ENCODE assay signal across 15 cellular contexts in genomic region chr11:11567862-11568650, GRCh38. TPM values are rescaled to one million over a fixed set of nuclear protein-coding genes. Genes with fewer than 3 reads are reported as not detected.
DNase-seq lines count a peak whose midpoint lies in the region; ATAC-seq and TF ChIP-seq lines count a peak whose summit lies in the region.
"Had no signal": no experiment of that assay in that cellular context is flagged by ENCODE, and none has a peak within 500 bp of the region (broad histone marks: within the 10 kb centered on the region; RNA-seq: fewer than 3 reads in every experiment).

No MANE protein-coding gene starts in this region.

- no peaks in the 10 kb centered on the region for H3K36me3 Mint-ChIP-seq in activated naive CD8-positive, alpha-beta T cell treated with anti-CD3 and anti-CD28 coated beads for 36 hours
- no peaks in the 10 kb centered on the region for H3K36me3 Mint-ChIP-seq in activated naive CD8-positive, alpha-beta T cell treated with anti-CD3 and anti-CD28 coated beads, Interleukin-2, amount 50 U/mL, for 24 hours (ENCODE audit: low read depth)
- no peaks in the 10 kb centered on the region for H3K36me3 Mint-ChIP-seq in Calu3 (ENCODE audit: insufficient read depth, unreplicated experiment)
- H3K36me3 Mint-ChIP-seq: T-cell had no signal

- H3K9me3 ChIP-seq in RWPE2 (ENCODE audit: severe bottlenecking) = no peaks in the 10 kb centered on the region
- no peaks in the 10 kb centered on the region for H3K9me3 ChIP-seq in tibial artery
- H3K9me3 ChIP-seq: spleen had no signal

- ATAC-seq in activated naive CD8-positive, alpha-beta T cell treated with anti-CD3 and anti-CD28 coated beads, Interleukin-2, amount 50 U/mL, for 24 hours = no peak
- peak; percentile 63 for ATAC-seq in RWPE2 (ENCODE audit: low read depth)
- peak; percentile 68 for ATAC-seq in foreskin keratinocyte

- H3K4me3 ChIP-seq in RWPE2 (ENCODE audit: severe bottlenecking) (no peak overlapping the region), tibial artery (no peak overlapping the region)
- H3K4me3 ChIP-seq: spleen had no signal

- TF ChIP-seq CTCF in RWPE2 (IDR thresholded peaks at IDR 0.05; ENCODE audit: poor library complexity, severe bottlenecking) (no peak), foreskin keratinocyte (conservative IDR thresholded peaks at IDR 0.05) (no peak), tibial artery (IDR thresholded peaks at IDR 0.05) (no peak), Calu3 (IDR thresholded peaks at IDR 0.05; ENCODE audit: unreplicated experiment) (no peak)

- CTCF ChIA-PET in Calu3 (lab: Charles Lee) = no interaction called here

- no peaks in the 10 kb centered on the region for H3K36me3 ChIP-seq in RWPE2 (ENCODE audit: low read depth)
- H3K36me3 ChIP-seq in tibial artery = no peaks in the 10 kb centered on the region
- H3K36me3 ChIP-seq: spleen had no signal

- H3K27ac ChIP-seq in RWPE2 (ENCODE audit: poor library complexity, severe bottlenecking) (peak overlapping the region; percentile 55), foreskin keratinocyte (peak overlapping the region; percentile 89), tibial artery (peak overlapping the region; percentile 72 to 74)

- peaks cover 25% of the 10 kb centered on the region for H3K4me1 ChIP-seq in RWPE2 (ENCODE audit: insufficient read depth, poor library complexity, severe bottlenecking)
- peaks cover 32% of the 10 kb centered on the region for H3K4me1 ChIP-seq in foreskin keratinocyte
- peaks cover 0 to 65% (median 40%) of the 10 kb centered on the region in 4 donors for H3K4me1 ChIP-seq in tibial artery

- H3K4me1 Mint-ChIP-seq in activated naive CD8-positive, alpha-beta T cell treated with anti-CD3 and anti-CD28 coated beads for 36 hours = peaks cover 12% of the 10 kb centered on the region
- H3K4me1 Mint-ChIP-seq in activated naive CD8-positive, alpha-beta T cell treated with anti-CD3 and anti-CD28 coated beads, Interleukin-2, amount 50 U/mL, for 24 hours = peaks cover 9% of the 10 kb centered on the region
- H3K4me1 Mint-ChIP-seq in Calu3 (ENCODE audit: low read depth, unreplicated experiment) = peaks cover 16% of the 10 kb centered on the region
- H3K4me1 Mint-ChIP-seq: T-cell had no signal

- no peak overlapping the region for H3K4me3 Mint-ChIP-seq in activated naive CD8-positive, alpha-beta T cell treated with anti-CD3 and anti-CD28 coated beads for 36 hours
- no peak overlapping the region for H3K4me3 Mint-ChIP-seq in activated naive CD8-positive, alpha-beta T cell treated with anti-CD3 and anti-CD28 coated beads, Interleukin-2, amount 50 U/mL, for 24 hours
- no peak overlapping the region for H3K4me3 Mint-ChIP-seq in Calu3 (ENCODE audit: low read depth, unreplicated experiment)
- H3K4me3 Mint-ChIP-seq: T-cell had no signal

- no TSS peak for BruUV-seq in Calu3 (replicated peaks; lab: Mats Ljungman, UMichigan)

- no peaks in the 10 kb centered on the region for H3K9me3 Mint-ChIP-seq in activated naive CD8-positive, alpha-beta T cell treated with anti-CD3 and anti-CD28 coated beads for 36 hours
- no peaks in the 10 kb centered on the region for H3K9me3 Mint-ChIP-seq in activated naive CD8-positive, alpha-beta T cell treated with anti-CD3 and anti-CD28 coated beads, Interleukin-2, amount 50 U/mL, for 24 hours
- no peaks in the 10 kb centered on the region for H3K9me3 Mint-ChIP-seq in Calu3 (ENCODE audit: low read depth, unreplicated experiment)
- H3K9me3 Mint-ChIP-seq: T-cell had no signal

- H3K27me3 ChIP-seq in RWPE2 (ENCODE audit: insufficient read depth, poor library complexity, severe bottlenecking) (no peaks in the 10 kb centered on the region), foreskin keratinocyte (no peaks in the 10 kb centered on the region), tibial artery (no peaks in the 10 kb centered on the region)

- DNase-seq in activated naive CD8-positive, alpha-beta T cell treated with anti-CD3 and anti-CD28 coated beads for 36 hours = peak; percentile 23
- no peak for DNase-seq in activated naive CD8-positive, alpha-beta T cell treated with anti-CD3 and anti-CD28 coated beads, Interleukin-2, amount 50 U/mL, for 24 hours
- DNase-seq in RWPE2 (ENCODE audit: low spot score) (no peak), foreskin keratinocyte (peak; percentile 59 to 68), tibial artery (no peak), NCI-H2227 treated with DMSO at 0.1 percent for 48 hours (lab: John Stamatoyannopoulos, UW) (no peak), NK-92 (lab: John Stamatoyannopoulos, UW; ENCODE audit: unreplicated experiment) (no peak), Calu3 (no peak)
- DNase-seq: central memory CD4-positive, alpha-beta T cell; glutamatergic neuron; KBM-7; midbrain; NCI-H82; spleen; T-cell had no signal

- no peaks in the 10 kb centered on the region for H3K27me3 Mint-ChIP-seq in activated naive CD8-positive, alpha-beta T cell treated with anti-CD3 and anti-CD28 coated beads for 36 hours
- peaks cover 4% of the 10 kb centered on the region for H3K27me3 Mint-ChIP-seq in activated naive CD8-positive, alpha-beta T cell treated with anti-CD3 and anti-CD28 coated beads, Interleukin-2, amount 50 U/mL, for 24 hours
- no peaks in the 10 kb centered on the region for H3K27me3 Mint-ChIP-seq in Calu3 (ENCODE audit: unreplicated experiment)

- peak overlapping the region; percentile 14 for H3K27ac Mint-ChIP-seq in activated naive CD8-positive, alpha-beta T cell treated with anti-CD3 and anti-CD28 coated beads for 36 hours
- no peak overlapping the region for H3K27ac Mint-ChIP-seq in activated naive CD8-positive, alpha-beta T cell treated with anti-CD3 and anti-CD28 coated beads, Interleukin-2, amount 50 U/mL, for 24 hours
- H3K27ac Mint-ChIP-seq in Calu3 (ENCODE audit: unreplicated experiment) = no peak overlapping the region
- H3K27ac Mint-ChIP-seq: T-cell had no signal

- intact Hi-C loops in tibial artery (cut with DNase I; ENCODE audit: low total_unique reads) = loop anchor here (10.0 kb wide), 1 partner anchor 47 kb away; no protein-coding TSS in a partner anchor
- intact Hi-C loops in Calu3 (cut with micrococcal nuclease; ENCODE audit: unreplicated experiment) = no loop called here

RNA-seq across cellular contexts. Expression of gene GALNT18, which starts 53.7 kb away (rescaled TPM):
- 10 to 100 TPM in 1 of 2 experiments, 1 to 10 TPM in 1; 10.0 to 10.5 TPM for total RNA-seq in activated naive CD8-positive, alpha-beta T cell treated with anti-CD3 and anti-CD28 coated beads for 36 hours
- total RNA-seq in foreskin keratinocyte (35.1 and 36.0 TPM in 2 replicates), Calu3 (2022) (9.2 and 9.9 TPM in 2 replicates)
- polyA plus RNA-seq in foreskin keratinocyte = 28.1 and 30.2 TPM in 2 replicates

Comparison
In these comparisons a context has a peak if more than half of its experiments do, and no peak if none do; other contexts are left out.
1. DNase-seq: peak in activated naive CD8-positive, alpha-beta T cell treated with anti-CD3 and anti-CD28 coated beads for 36 hours (single experiment) and foreskin keratinocyte (2 of 2); none in activated naive CD8-positive, alpha-beta T cell treated with anti-CD3 and anti-CD28 coated beads, Interleukin-2, amount 50 U/mL, for 24 hours (single experiment), RWPE2 (single experiment), tibial artery (0 of 2), NCI-H2227 treated with DMSO at 0.1 percent for 48 hours (single experiment), NK-92 (single experiment) and Calu3 (single experiment).
2. Peak in every context shown above with its lines, with median percentiles within 50 percentile points of each other: H3K27ac ChIP-seq.